Comparison of ENCODE assay signal across 9 cellular contexts in the genomic region with DNA sequence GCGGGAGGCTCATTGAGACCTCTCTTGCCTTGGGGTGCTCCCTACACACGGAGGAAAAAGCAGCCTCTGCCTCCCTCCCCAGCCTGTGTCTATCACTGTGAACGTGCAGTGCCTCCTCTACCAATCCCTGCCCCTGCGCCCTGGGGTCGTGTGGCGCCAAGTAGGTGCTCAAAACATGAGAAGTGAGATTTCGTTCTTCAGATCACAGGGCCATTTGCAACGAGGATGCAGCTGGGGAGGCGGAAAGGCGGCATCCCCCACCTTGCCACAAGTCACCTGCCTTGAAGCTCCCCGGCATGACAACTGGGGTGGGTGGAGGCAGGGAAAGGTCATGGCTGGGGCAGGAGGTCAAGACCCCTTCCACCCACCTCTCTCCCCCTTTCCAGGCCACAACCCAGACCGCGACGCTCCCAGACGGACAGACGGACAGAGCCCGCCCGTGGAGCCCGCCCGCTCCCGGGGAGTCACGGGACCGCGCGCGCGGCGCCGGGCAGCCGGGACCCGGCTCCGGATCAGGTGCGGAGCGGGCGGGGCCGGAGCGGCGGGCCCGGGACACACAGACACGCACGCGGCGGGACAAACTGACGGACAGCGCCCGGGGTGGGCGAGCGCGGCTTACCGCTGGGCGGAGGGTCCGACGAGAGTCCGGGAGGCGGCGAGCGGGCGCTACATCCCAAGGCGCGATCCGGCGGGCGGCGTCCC. TPM values are rescaled to one million over a fixed set of nuclear protein-coding genes. Genes with fewer than 3 reads are reported as not detected.
DNase-seq lines count a peak whose midpoint lies in the region; ATAC-seq and TF ChIP-seq lines count a peak whose summit lies in the region.
"Had no signal": no experiment of that assay in that cellular context is flagged by ENCODE, and none has a peak within 500 bp of the region (broad histone marks: within the 10 kb centered on the region; RNA-seq: fewer than 3 reads in every experiment).

No MANE protein-coding gene starts in this region.

- H3K36me3 ChIP-seq in cardiac muscle cell (no peaks in the 10 kb centered on the region), body of pancreas (replicated peaks in 1 of 2; ENCODE audit: insufficient read depth in 1 of 2, low read depth in 2 of 2) (no peaks in the 10 kb centered on the region), aorta (ENCODE audit: control insufficient read depth in 1 of 2, insufficient read depth in 2 of 2, low read length in 1 of 2) (no peaks in the 10 kb centered on the region)

- H3K4me3 ChIP-seq in cardiac muscle cell, result peak overlapping the region; percentile 65
- H3K4me3 ChIP-seq in body of pancreas, result no peak overlapping the region
- H3K4me3 ChIP-seq in aorta (ENCODE audit: low read length in 2 of 2), result peak overlapping the region; percentile 19 to 38

- peak overlapping the region; percentile 71 for H3K4me3 Mint-ChIP-seq in mesothelial cell of epicardium

- H3K9me3 ChIP-seq in cardiac muscle cell (ENCODE audit: low read depth) (no peaks in the 10 kb centered on the region), body of pancreas (no peaks in the 10 kb centered on the region), aorta (ENCODE audit: control insufficient read depth, low read length) (no peaks in the 10 kb centered on the region)

- intact Hi-C loops in cardiac septum (cut with DNase I) (no loop called here), body of pancreas (cut with DNase I) (no loop called here), aorta (cut with DNase I) (loop anchor here in 1 of 2 donors (5.0 kb wide), 1 partner anchor 42 kb away; no protein-coding TSS in a partner anchor)

- H3K9me3 Mint-ChIP-seq in mesothelial cell of epicardium, result no peaks in the 10 kb centered on the region

- H3K4me1 ChIP-seq in cardiac muscle cell (ENCODE audit: low read depth) (peaks cover 19% of the 10 kb centered on the region), body of pancreas (peaks cover 13% of the 10 kb centered on the region), aorta (ENCODE audit: control insufficient read depth in 1 of 2, insufficient read depth in 2 of 2, low read length in 2 of 2) (no peaks in the 10 kb centered on the region)

- DNase-seq in cardiac muscle cell (ENCODE audit: low read depth in 1 of 2, low spot score in 1 of 2) (peak in 1 of 2 donors; percentile 51), cardiac septum (ENCODE audit: low spot score) (no peak), body of pancreas (peak in 1 of 4 donors; percentile 27), mesothelial cell of epicardium (ENCODE audit: low spot score in 2 of 2, unreplicated experiment in 2 of 2) (no peak), aorta (no peak), NCI-H774 (lab: John Stamatoyannopoulos, UW) (no peak), NCI-H82 (lab: John Stamatoyannopoulos, UW) (no peak)

- no peak overlapping the region for H3K27ac Mint-ChIP-seq in mesothelial cell of epicardium

- no peak for TF ChIP-seq POLR2A in body of pancreas (IDR thresholded peaks at IDR 0.05)

- TF ChIP-seq CTCF in cardiac muscle cell (IDR thresholded peaks at IDR 0.05; ENCODE audit: low read depth, low read length) (no peak), body of pancreas (IDR thresholded peaks at IDR 0.05) (no peak), mesothelial cell of epicardium (IDR thresholded peaks at IDR 0.05; ENCODE audit: unreplicated experiment) (no peak)

- no peaks in the 10 kb centered on the region for H3K36me3 Mint-ChIP-seq in mesothelial cell of epicardium

- H3K27ac ChIP-seq in cardiac muscle cell, result no peak overlapping the region
- H3K27ac ChIP-seq in body of pancreas, result no peak overlapping the region
- H3K27ac ChIP-seq in aorta (ENCODE audit: low read depth in 1 of 2, low read length in 2 of 2), result no peak overlapping the region

- peaks cover 53% of the 10 kb centered on the region for H3K27me3 Mint-ChIP-seq in mesothelial cell of epicardium (ENCODE audit: low read depth)

- H3K4me1 Mint-ChIP-seq in mesothelial cell of epicardium, result peaks cover 32% of the 10 kb centered on the region

- H3K27me3 ChIP-seq in cardiac muscle cell (no peaks in the 10 kb centered on the region), body of pancreas (peaks cover 0 to 13% of the 10 kb centered on the region in 2 donors), aorta (ENCODE audit: control insufficient read depth in 1 of 2, insufficient read depth in 2 of 2, low read length in 1 of 2) (no peaks in the 10 kb centered on the region)

- 8 to 36% methylated on average over 15 to 60 of the region's 64 CpGs for WGBS in body of pancreas, 2 donors
- WGBS in aorta, 2 donors, result 13 to 17% methylated on average over 44 to 64 of the region's 64 CpGs

- ATAC-seq in body of pancreas, result peak; percentile 33
- no peak for ATAC-seq in aorta (ENCODE audit: low FRiP score)
- ATAC-seq in HG03139 (IDR thresholded peaks at IDR 0.05; ENCODE audit: unreplicated experiment), result no peak

RNA-seq across cellular contexts. Expression of a gene that starts 0.5 kb away (rescaled TPM):
- total RNA-seq in cardiac muscle cell (19.3 and 27.5 TPM in 2 replicates), cardiac septum (67.8 TPM), body of pancreas (not detected), mesothelial cell of epicardium (2.5 to 2.8 TPM (median 2.6 TPM) in 3 replicates), aorta (not detected)
- polyA plus RNA-seq in cardiac muscle cell (3.2 and 4.9 TPM in 2 replicates), aorta (not detected)
- total RNA-seq: bronchial epithelial cell had no signal

RNA-seq across cellular contexts. Expression of a gene that starts 13.4 kb away (rescaled TPM):
- total RNA-seq in cardiac muscle cell (13.1 and 19.7 TPM in 2 replicates), cardiac septum (18.2 TPM), body of pancreas (10 to 100 TPM in 1 of 2 donors, 1 to 10 TPM in 1; 5.6 to 16.3 TPM), mesothelial cell of epicardium (14.5 to 15.6 TPM (median 14.6 TPM) in 3 replicates), aorta (10 to 100 TPM; 12.9 to 24.0 TPM)
- polyA plus RNA-seq in cardiac muscle cell (21.8 and 26.5 TPM in 2 replicates), aorta (10 to 100 TPM; 17.6 to 25.8 TPM)

RNA-seq across cellular contexts. Expression of a gene that starts 51.6 kb away (rescaled TPM):
- total RNA-seq in cardiac muscle cell (682 and 855 TPM in 2 replicates), cardiac septum (215 TPM), body of pancreas (100 to 1,000 TPM; 403 to 467 TPM), mesothelial cell of epicardium (694 to 717 TPM (median 708 TPM) in 3 replicates), aorta (100 to 1,000 TPM; 377 to 555 TPM)
- polyA plus RNA-seq in cardiac muscle cell (53.7 and 60.4 TPM in 2 replicates), aorta (100 to 1,000 TPM in 1 of 2 donors, 10 to 100 TPM in 1; 50.0 to 355 TPM)

Comparison
In these comparisons a context has a peak if more than half of its experiments do, and no peak if none do; other contexts are left out.
1. H3K4me3 ChIP-seq: peak in cardiac muscle cell (single experiment) and aorta (2 of 2); none in body of pancreas (0 of 2).